In the genomic region with DNA sequence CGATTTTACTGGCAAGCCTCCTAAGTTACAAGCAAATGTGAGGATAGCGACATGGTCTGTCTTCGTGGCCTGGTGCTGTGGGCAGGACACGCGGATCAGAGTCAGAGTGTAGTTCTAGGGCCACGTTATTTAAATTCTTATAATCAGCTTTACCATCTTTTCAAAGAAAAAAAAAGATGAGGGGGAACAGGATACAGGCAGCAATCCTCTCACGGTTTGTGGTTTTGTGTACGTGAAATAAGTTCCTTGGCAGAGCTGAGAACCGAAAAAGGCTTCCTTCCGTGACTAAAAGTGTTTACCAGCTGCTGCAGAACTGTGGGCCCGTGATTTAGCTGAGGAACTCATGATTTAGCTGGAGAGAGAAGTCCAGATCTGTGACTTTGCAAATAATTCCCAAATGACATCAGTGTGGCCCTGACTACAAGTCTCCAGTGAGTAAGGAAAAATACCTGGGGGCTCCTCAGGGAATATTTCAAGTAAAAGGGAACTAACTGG, we compare ENCODE assay signal across 8 cellular contexts. TPM values are rescaled to one million over a fixed set of nuclear protein-coding genes. Genes with fewer than 3 reads are reported as not detected.
DNase-seq lines count a peak whose midpoint lies in the region; ATAC-seq and TF ChIP-seq lines count a peak whose summit lies in the region.

No MANE protein-coding gene starts in this region.

- no peaks in the 10 kb centered on the region for H3F3A ChIP-seq in SU-DHL-6 (ENCODE audit: insufficient read depth)

- DNase-seq in Right ventricle myocardium inferior (ENCODE audit: missing footprints): no peak
- no peak for DNase-seq in cardiac septum (ENCODE audit: low spot score)
- no peak for DNase-seq in HuH-7 (ENCODE audit: low spot score)
- no peak for DNase-seq in glutamatergic neuron

- H3K9me3 ChIP-seq in SU-DHL-6 (ENCODE audit: insufficient read depth, low read length): no peaks in the 10 kb centered on the region
- no peaks in the 10 kb centered on the region for H3K9me3 ChIP-seq in neutrophil

- ATAC-seq in Right ventricle myocardium inferior (peak; percentile 61), HG03039 (IDR thresholded peaks at IDR 0.05; ENCODE audit: unreplicated experiment) (peak; percentile 62)

- H4K20me1 ChIP-seq in SU-DHL-6 (ENCODE audit: low read depth, low read length): no peaks in the 10 kb centered on the region

- H3K9me2 ChIP-seq in SU-DHL-6 (replicated peaks; ENCODE audit: insufficient read depth, low read length): no peaks in the 10 kb centered on the region

- no peaks in the 10 kb centered on the region for H3K9me3 Mint-ChIP-seq in glutamatergic neuron (ENCODE audit: unreplicated experiment)

- peak overlapping the region; percentile 17 for H2AFZ ChIP-seq in SU-DHL-6 (ENCODE audit: low read depth, low read length, severe bottlenecking)

- H3K27ac ChIP-seq in SU-DHL-6 (ENCODE audit: low read depth, low read length): peak overlapping the region; percentile 79
- peak overlapping the region; percentile 94 for H3K27ac ChIP-seq in cingulate gyrus (ENCODE audit: low read depth, low read length)
- peak overlapping the region; percentile 94 for H3K27ac ChIP-seq in neutrophil

- H3K4me2 ChIP-seq in SU-DHL-6 (ENCODE audit: low read depth, low read length, poor library complexity, severe bottlenecking): peak overlapping the region; percentile 57

- H3K9ac ChIP-seq in SU-DHL-6 (ENCODE audit: low read length): peak overlapping the region; percentile 42

- H3K36me3 Mint-ChIP-seq in glutamatergic neuron (ENCODE audit: unreplicated experiment): no peaks in the 10 kb centered on the region

- no peaks in the 10 kb centered on the region for H3K27me3 Mint-ChIP-seq in glutamatergic neuron (ENCODE audit: unreplicated experiment)

- peaks cover 5% of the 10 kb centered on the region for H3K4me1 Mint-ChIP-seq in glutamatergic neuron (ENCODE audit: low read depth, unreplicated experiment)

- H3K4me3 ChIP-seq in SU-DHL-6 (ENCODE audit: insufficient read depth, low read length, poor library complexity, severe bottlenecking) (no peak overlapping the region), neutrophil (ENCODE audit: low read depth in 1 of 2, low read length in 1 of 2) (peak overlapping the region; percentile 39 to 47)

- peaks cover 47 to 49% of the 10 kb centered on the region in 2 experiments for H3K4me1 ChIP-seq in neutrophil (ENCODE audit: control insufficient read depth in 1 of 2, insufficient read depth in 1 of 2, low read depth in 1 of 2, low read length in 1 of 2)

- H3K79me2 ChIP-seq in SU-DHL-6 (ENCODE audit: insufficient read depth, low read length): no peaks in the 10 kb centered on the region

- no peak overlapping the region for H3K4me3 Mint-ChIP-seq in glutamatergic neuron (ENCODE audit: unreplicated experiment)

- TF ChIP-seq CTCF in SU-DHL-6 (IDR thresholded peaks at IDR 0.05; ENCODE audit: insufficient read depth, low read length, poor library complexity, severe bottlenecking): no peak
- TF ChIP-seq CTCF in neutrophil (IDR thresholded peaks at IDR 0.05): no peak
- no peak for TF ChIP-seq CTCF in glutamatergic neuron (IDR thresholded peaks at IDR 0.05; ENCODE audit: partially characterized antibody, unreplicated experiment)

- H3K27ac Mint-ChIP-seq in glutamatergic neuron (ENCODE audit: unreplicated experiment): no peak overlapping the region

- H3K27me3 ChIP-seq in SU-DHL-6 (ENCODE audit: low read length) (no peaks in the 10 kb centered on the region), neutrophil (no peaks in the 10 kb centered on the region)

- intact Hi-C loops in Right ventricle myocardium inferior (cut with DNase I): loop anchor here (5.0 kb wide), 1 partner anchor 98 kb away; no protein-coding TSS in a partner anchor
- intact Hi-C loops in cardiac septum (cut with DNase I): loop anchor here (5.0 kb wide), 1 partner anchor 67 kb away; no protein-coding TSS in a partner anchor

- H3K36me3 ChIP-seq in SU-DHL-6 (ENCODE audit: low read length): peaks cover 2% of the 10 kb centered on the region; the same call in 1 of the 2 replicates
- H3K36me3 ChIP-seq in neutrophil: peaks cover 26% of the 10 kb centered on the region

RNA-seq across cellular contexts. Expression of a gene that starts 27.2 kb away (rescaled TPM):
- 16.4 TPM for total RNA-seq in Right ventricle myocardium inferior
- total RNA-seq in cardiac septum: 8.0 TPM
- 7.4 TPM for total RNA-seq in glutamatergic neuron (ENCODE audit: unreplicated experiment)
